Comparison of ENCODE assay signal across 12 cellular contexts in genomic region chrX:118521435-118521834, GRCh38. TPM values are rescaled to one million over a fixed set of nuclear protein-coding genes. Genes with fewer than 3 reads are reported as not detected.
DNase-seq lines count a peak whose midpoint lies in the region; ATAC-seq and TF ChIP-seq lines count a peak whose summit lies in the region.
"Had no signal": no experiment of that assay in that cellular context is flagged by ENCODE, and none has a peak within 500 bp of the region (broad histone marks: within the 10 kb centered on the region; RNA-seq: fewer than 3 reads in every experiment).

No MANE protein-coding gene starts in this region.

- intact Hi-C loops in activated T-helper 1 cell treated with anti-CD3 and anti-CD28 coated beads, Interleukin-12 subunit alpha, Interleukin-12 subunit beta, Interleukin-2, Interleukin-4 antibody, amounts not matched to agents 30 ng/mL and 10 ng/mL and 1 ng/mL, durations not matched to agents 14 hours and 24 hours and 36 hours (cut with micrococcal nuclease): no loop called here

- peak overlapping the region in 1 of 2 donors; percentile 29 for H3K4me3 Mint-ChIP-seq in activated T-cell treated with anti-CD3 and anti-CD28 coated beads, Interleukin-2, amount 50 U/mL, for 72 hours
- no peak overlapping the region for H3K4me3 Mint-ChIP-seq in activated T-helper 1 cell treated with anti-CD3 and anti-CD28 coated beads, Interleukin-12 subunit alpha, Interleukin-12 subunit beta, Interleukin-2, Interleukin-4 antibody, amounts not matched to agents 30 ng/mL and 10 ng/mL and 1 ng/mL, durations not matched to agents 14 hours and 24 hours and 36 hours
- H3K4me3 Mint-ChIP-seq: GM23338 had no signal

- H3K9me3 Mint-ChIP-seq in activated T-cell treated with anti-CD3 and anti-CD28 coated beads, Interleukin-2, amount 50 U/mL, for 72 hours: peaks cover 0 to 1% of the 10 kb centered on the region in 2 donors
- no peaks in the 10 kb centered on the region for H3K9me3 Mint-ChIP-seq in activated T-helper 1 cell treated with anti-CD3 and anti-CD28 coated beads, Interleukin-12 subunit alpha, Interleukin-12 subunit beta, Interleukin-2, Interleukin-4 antibody, amounts not matched to agents 30 ng/mL and 10 ng/mL and 1 ng/mL, durations not matched to agents 14 hours and 24 hours and 36 hours
- H3K9me3 Mint-ChIP-seq: GM23338 had no signal

- no peak for DNase-seq in activated T-cell treated with anti-CD3 and anti-CD28 coated beads, Interleukin-2, amount 50 U/mL, for 72 hours
- no peak for DNase-seq in activated T-cell treated with anti-CD3 and anti-CD28 coated beads, Interleukin-2, amount 50 U/mL, for 48 hours
- no peak for DNase-seq in activated T-helper 1 cell treated with anti-CD3 and anti-CD28 coated beads, Interleukin-12 subunit alpha, Interleukin-12 subunit beta, Interleukin-2, Interleukin-4 antibody, amounts not matched to agents 30 ng/mL and 10 ng/mL and 1 ng/mL, durations not matched to agents 14 hours and 24 hours and 36 hours (ENCODE audit: low spot score)
- DNase-seq in foreskin fibroblast: peak; percentile 65 to 80
- no peak for DNase-seq in suprapubic skin (ENCODE audit: low spot score in 2 of 2)
- DNase-seq in OCI-M1 (lab: John Stamatoyannopoulos, UW): no peak
- DNase-seq: heart left ventricle, NCI-H1694, T1000 had no signal

- ATAC-seq in activated T-cell treated with anti-CD3 and anti-CD28 coated beads, Interleukin-2, amount 50 U/mL, for 72 hours (replicated peaks in 1 of 2): no peak
- ATAC-seq in GM21717 (IDR thresholded peaks at IDR 0.05; ENCODE audit: unreplicated experiment): no peak
- no peak for ATAC-seq in GM21367 (IDR thresholded peaks at IDR 0.05; ENCODE audit: unreplicated experiment)
- ATAC-seq: GM23338 had no signal

- H3K36me3 Mint-ChIP-seq in activated T-cell treated with anti-CD3 and anti-CD28 coated beads, Interleukin-2, amount 50 U/mL, for 72 hours (ENCODE audit: insufficient read depth in 2 of 2): peaks cover 2 to 3% of the 10 kb centered on the region in 2 donors
- peaks cover 8% of the 10 kb centered on the region for H3K36me3 Mint-ChIP-seq in activated T-helper 1 cell treated with anti-CD3 and anti-CD28 coated beads, Interleukin-12 subunit alpha, Interleukin-12 subunit beta, Interleukin-2, Interleukin-4 antibody, amounts not matched to agents 30 ng/mL and 10 ng/mL and 1 ng/mL, durations not matched to agents 14 hours and 24 hours and 36 hours (ENCODE audit: low read depth)

- TF ChIP-seq CTCF in foreskin fibroblast (IDR thresholded peaks at IDR 0.05; ENCODE audit: low read depth, low read length) (no peak), suprapubic skin (IDR thresholded peaks at IDR 0.05) (no peak)

- H3K4me1 Mint-ChIP-seq in activated T-cell treated with anti-CD3 and anti-CD28 coated beads, Interleukin-2, amount 50 U/mL, for 72 hours (ENCODE audit: low read depth): peaks cover 73% of the 10 kb centered on the region
- peaks cover 63% of the 10 kb centered on the region for H3K4me1 Mint-ChIP-seq in activated T-helper 1 cell treated with anti-CD3 and anti-CD28 coated beads, Interleukin-12 subunit alpha, Interleukin-12 subunit beta, Interleukin-2, Interleukin-4 antibody, amounts not matched to agents 30 ng/mL and 10 ng/mL and 1 ng/mL, durations not matched to agents 14 hours and 24 hours and 36 hours (ENCODE audit: low read depth)

- WGBS in suprapubic skin: 66% methylated on average over 3 of the region's 3 CpGs

- H3K36me3 ChIP-seq in suprapubic skin: no peaks in the 10 kb centered on the region
- H3K36me3 ChIP-seq: heart left ventricle had no signal

- H3K27ac ChIP-seq in suprapubic skin: peak overlapping the region; percentile 76

- H3K4me3 ChIP-seq in foreskin fibroblast (ENCODE audit: low read depth in 1 of 2, low read length in 2 of 2): no peak overlapping the region
- H3K4me3 ChIP-seq in suprapubic skin: no peak overlapping the region
- H3K4me3 ChIP-seq: GM23338, heart left ventricle had no signal

- no peak for TF ChIP-seq EP300 in suprapubic skin (IDR thresholded peaks at IDR 0.05)

- no peak for TF ChIP-seq POLR2A in suprapubic skin (IDR thresholded peaks at IDR 0.05)

- H3K9me3 ChIP-seq in suprapubic skin: no peaks in the 10 kb centered on the region
- H3K9me3 ChIP-seq: heart left ventricle had no signal

- H3K4me1 ChIP-seq in suprapubic skin: peaks cover 17% of the 10 kb centered on the region

- H3K27me3 Mint-ChIP-seq in activated T-cell treated with anti-CD3 and anti-CD28 coated beads, Interleukin-2, amount 50 U/mL, for 72 hours (ENCODE audit: low read depth): no peaks in the 10 kb centered on the region
- H3K27me3 Mint-ChIP-seq in activated T-helper 1 cell treated with anti-CD3 and anti-CD28 coated beads, Interleukin-12 subunit alpha, Interleukin-12 subunit beta, Interleukin-2, Interleukin-4 antibody, amounts not matched to agents 30 ng/mL and 10 ng/mL and 1 ng/mL, durations not matched to agents 14 hours and 24 hours and 36 hours (ENCODE audit: insufficient read depth): no peaks in the 10 kb centered on the region

- no peaks in the 10 kb centered on the region for H3K27me3 ChIP-seq in suprapubic skin
- H3K27me3 ChIP-seq: heart left ventricle had no signal

- H3K27ac Mint-ChIP-seq in activated T-cell treated with anti-CD3 and anti-CD28 coated beads, Interleukin-2, amount 50 U/mL, for 72 hours: peak overlapping the region; percentile 86
- H3K27ac Mint-ChIP-seq in activated T-helper 1 cell treated with anti-CD3 and anti-CD28 coated beads, Interleukin-12 subunit alpha, Interleukin-12 subunit beta, Interleukin-2, Interleukin-4 antibody, amounts not matched to agents 30 ng/mL and 10 ng/mL and 1 ng/mL, durations not matched to agents 14 hours and 24 hours and 36 hours: peak overlapping the region; percentile 34
- H3K27ac Mint-ChIP-seq: GM23338 had no signal

RNA-seq across cellular contexts. Expression of gene DOCK11, which starts 25.8 kb away (rescaled TPM):
- total RNA-seq in activated T-cell treated with anti-CD3 and anti-CD28 coated beads, Interleukin-2, amount 50 U/mL, for 72 hours: 10 to 100 TPM; 65.2 to 71.0 TPM
- total RNA-seq in activated T-helper 1 cell treated with anti-CD3 and anti-CD28 coated beads, Interleukin-12 subunit alpha, Interleukin-12 subunit beta, Interleukin-2, Interleukin-4 antibody, amounts not matched to agents 30 ng/mL and 10 ng/mL and 1 ng/mL, durations not matched to agents 14 hours and 24 hours and 36 hours: 28.6 and 30.1 TPM in 2 replicates
- total RNA-seq in suprapubic skin: 1 to 10 TPM; 3.9 to 9.4 (median 5.7) TPM

Comparison
In these comparisons a context has a peak if more than half of its experiments do, and no peak if none do; other contexts are left out.
1. DNase-seq: peak in foreskin fibroblast (2 of 2); none in activated T-cell treated with anti-CD3 and anti-CD28 coated beads, Interleukin-2, amount 50 U/mL, for 72 hours (0 of 2), activated T-cell treated with anti-CD3 and anti-CD28 coated beads, Interleukin-2, amount 50 U/mL, for 48 hours (0 of 2), activated T-helper 1 cell treated with anti-CD3 and anti-CD28 coated beads, Interleukin-12 subunit alpha, Interleukin-12 subunit beta, Interleukin-2, Interleukin-4 antibody, amounts not matched to agents 30 ng/mL and 10 ng/mL and 1 ng/mL, durations not matched to agents 14 hours and 24 hours and 36 hours (single experiment), suprapubic skin (0 of 2) and OCI-M1 (single experiment).